Comparison of ENCODE assay signal across 2 cellular contexts in the genomic region with DNA sequence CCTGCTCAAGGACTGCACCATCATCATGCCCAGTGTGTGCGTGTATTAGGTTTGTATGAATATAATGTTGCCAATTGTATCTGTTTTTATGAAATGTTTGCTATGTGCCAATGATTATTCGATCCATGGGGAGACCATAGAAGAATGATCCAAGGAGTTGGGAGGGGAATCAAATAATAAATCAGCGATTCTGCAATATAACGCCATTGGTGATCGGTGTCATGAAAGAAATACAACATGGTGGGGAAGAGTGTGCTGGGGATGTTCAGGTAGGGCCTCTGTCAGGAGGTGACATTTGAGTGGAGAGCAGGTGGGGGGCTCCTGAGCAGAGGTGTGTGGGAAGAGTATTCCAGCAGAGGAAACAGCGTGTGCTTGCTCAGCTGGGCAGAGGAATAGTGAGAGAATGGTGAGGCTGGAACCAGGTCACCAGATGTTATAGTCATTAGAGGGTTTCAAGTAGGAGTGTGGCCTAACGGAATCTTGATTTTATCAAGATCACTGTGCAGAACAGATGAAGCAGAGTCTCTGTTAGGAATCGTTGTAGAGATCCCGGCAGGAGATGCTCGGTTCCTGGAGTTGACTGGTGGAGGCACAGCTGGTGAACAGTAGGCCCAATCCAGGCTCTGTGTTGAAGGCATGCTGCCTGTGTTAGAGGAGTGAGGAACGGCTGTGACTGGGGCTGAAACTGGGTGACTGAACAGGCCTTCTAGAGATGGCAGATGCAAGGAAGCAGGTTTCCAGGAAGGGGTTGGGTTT.
TF ChIP-seq lines count a peak whose summit lies in the region.

No MANE protein-coding gene starts in this region.

TF ChIP-seq in IMR-90, 13 proteins besides CTCF, POLR2A, EP300 and RAD21:
- TF ChIP-seq CEBPB (IDR thresholded peaks at IDR 0.05; ENCODE audit: low read depth, low read length) (no peak), RFX5 (IDR thresholded peaks at IDR 0.05; ENCODE audit: low read depth, low read length) (no peak), MXI1 (IDR thresholded peaks at IDR 0.05; ENCODE audit: borderline replicate concordance, low read depth, low read length) (no peak), MAZ (IDR thresholded peaks at IDR 0.05; ENCODE audit: borderline replicate concordance, low read depth, low read length) (no peak), SMC3 (IDR thresholded peaks at IDR 0.05; ENCODE audit: low read depth, low read length) (no peak), NFE2L2 (IDR thresholded peaks at IDR 0.05; ENCODE audit: low read depth, low read length) (no peak), FOS (IDR thresholded peaks at IDR 0.05; ENCODE audit: low read depth, low read length) (no peak), BHLHE40 (IDR thresholded peaks at IDR 0.05; ENCODE audit: low read depth, low read length) (no peak), RCOR1 (IDR thresholded peaks at IDR 0.05; ENCODE audit: insufficient replicate concordance, low read length) (no peak), CHD1 (IDR thresholded peaks at IDR 0.05; ENCODE audit: low read depth, low read length) (no peak), MAFK (IDR thresholded peaks at IDR 0.05; ENCODE audit: low read depth, low read length) (no peak), ELK1 (IDR thresholded peaks at IDR 0.05; ENCODE audit: borderline replicate concordance, low read depth, low read length) (no peak)
- TF ChIP-seq, protein P1, sequence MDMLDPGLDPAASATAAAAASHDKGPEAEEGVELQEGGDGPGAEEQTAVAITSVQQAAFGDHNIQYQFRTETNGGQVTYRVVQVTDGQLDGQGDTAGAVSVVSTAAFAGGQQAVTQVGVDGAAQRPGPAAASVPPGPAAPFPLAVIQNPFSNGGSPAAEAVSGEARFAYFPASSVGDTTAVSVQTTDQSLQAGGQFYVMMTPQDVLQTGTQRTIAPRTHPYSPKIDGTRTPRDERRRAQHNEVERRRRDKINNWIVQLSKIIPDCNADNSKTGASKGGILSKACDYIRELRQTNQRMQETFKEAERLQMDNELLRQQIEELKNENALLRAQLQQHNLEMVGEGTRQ (IDR thresholded peaks at IDR 0.05; ENCODE audit: low read depth, low read length), result no peak

TF ChIP-seq in H1, 55 proteins besides CTCF, POLR2A, EP300 and RAD21:
- TF ChIP-seq CEBPB (IDR thresholded peaks at IDR 0.05; ENCODE audit: low read depth, low read length) (no peak), SIRT6 (IDR thresholded peaks at IDR 0.05; ENCODE audit: low read length) (no peak), SIX5 (IDR thresholded peaks at IDR 0.05; ENCODE audit: low read depth, low read length) (no peak), SP1 (IDR thresholded peaks at IDR 0.05; ENCODE audit: low read depth, low read length) (no peak), SAP30 (IDR thresholded peaks at IDR 0.05; ENCODE audit: insufficient read depth, insufficient replicate concordance, low read length) (no peak), SRF (IDR thresholded peaks at IDR 0.05; ENCODE audit: low read depth, low read length) (no peak), SUZ12 (IDR thresholded peaks at IDR 0.05; ENCODE audit: low read length) (no peak), BACH1 (IDR thresholded peaks at IDR 0.05; ENCODE audit: low read length) (no peak), KDM5A (IDR thresholded peaks at IDR 0.05; ENCODE audit: low read length) (no peak), ZNF274 (IDR thresholded peaks at IDR 0.05; ENCODE audit: borderline replicate concordance, extremely low read depth, low read length) (no peak)
- TF ChIP-seq, protein P2, sequence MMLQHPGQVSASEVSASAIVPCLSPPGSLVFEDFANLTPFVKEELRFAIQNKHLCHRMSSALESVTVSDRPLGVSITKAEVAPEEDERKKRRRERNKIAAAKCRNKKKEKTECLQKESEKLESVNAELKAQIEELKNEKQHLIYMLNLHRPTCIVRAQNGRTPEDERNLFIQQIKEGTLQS (IDR thresholded peaks at IDR 0.05; ENCODE audit: insufficient read depth, low read depth, low read length), result no peak
